ENCODE assay signal across 24 cellular contexts in genomic region chr12:116199160-116199559, GRCh38.
"Had no signal": no experiment of that assay in that cellular context is flagged by ENCODE, and none has a peak within 500 bp of the region (broad histone marks: within the 10 kb centered on the region; RNA-seq: fewer than 3 reads in every experiment).

No MANE protein-coding gene starts in this region.

- H3K27ac ChIP-seq: heart left ventricle, lower lobe of right lung, testis, uterus had no signal

- H3K36me3 Mint-ChIP-seq: naive B cell, WTC11 had no signal

- ATAC-seq: activated CD4-positive, alpha-beta T cell treated with anti-CD3 and anti-CD28 coated beads for 36 hours; esophagus mucosa; heart left ventricle; lower lobe of right lung; sciatic nerve; WTC11 had no signal

- H3K36me3 ChIP-seq: lower lobe of right lung, uterus had no signal

- H3K4me3 Mint-ChIP-seq: activated CD4-positive, alpha-beta T cell treated with anti-CD3 and anti-CD28 coated beads for 36 hours; activated naive CD8-positive, alpha-beta T cell treated with anti-CD3 and anti-CD28 coated beads, Interleukin-2, amount 10 ng/mL, durations not matched to agents 7 days and 5 days; activated T-cell treated with anti-CD3 and anti-CD28 coated beads, Interleukin-2, amount 50 U/mL, for 24 hours; naive B cell; WTC11 had no signal

- FAIRE-seq: endothelial cell of umbilical vein, keratinocyte had no signal

- DNase-seq: activated CD4-positive, alpha-beta T cell treated with anti-CD3 and anti-CD28 coated beads for 36 hours; activated CD4-positive, alpha-beta T cell treated with anti-CD3 and anti-CD28 coated beads, Interleukin-2, amount 50 U/mL, for 4 hours; activated CD8-positive, alpha-beta memory T cell treated with anti-CD3 and anti-CD28 coated beads for 24 hours; activated CD8-positive, alpha-beta memory T cell treated with anti-CD3 and anti-CD28 coated beads, Interleukin-2, amount 50 U/mL, for 4 hours; activated naive CD4-positive, alpha-beta T cell treated with Interleukin-2 at 50 U/mL for 16 hours; activated naive CD8-positive, alpha-beta T cell treated with anti-CD3 and anti-CD28 coated beads, Interleukin-2, amount 10 ng/mL, durations not matched to agents 7 days and 5 days; activated T-cell treated with anti-CD3 and anti-CD28 coated beads, Interleukin-2, amount 50 U/mL, for 24 hours; effector memory CD4-positive, alpha-beta T cell; heart left ventricle; lower lobe of right lung; naive B cell; occipital lobe; stimulated activated CD4-positive, alpha-beta T cell treated with anti-CD3 and anti-CD28 coated beads, Interleukin-2, amount 100 ng/mL, for 48 hours; stimulated activated CD8-positive, alpha-beta memory T cell treated with anti-CD3 and anti-CD28 coated beads, Interleukin-4, amount 100 ng/mL, for 48 hours; stimulated activated naive CD4-positive, alpha-beta T cell; T1000; testis; trophoblast cell; uterus had no signal

- H3K9me3 ChIP-seq: heart left ventricle, lower lobe of right lung, testis, uterus had no signal

- H3K9me3 Mint-ChIP-seq: activated naive CD8-positive, alpha-beta T cell treated with anti-CD3 and anti-CD28 coated beads, Interleukin-2, amount 10 ng/mL, durations not matched to agents 7 days and 5 days; activated T-cell treated with anti-CD3 and anti-CD28 coated beads, Interleukin-2, amount 50 U/mL, for 24 hours; naive B cell; WTC11 had no signal

- H3K27me3 Mint-ChIP-seq: activated CD4-positive, alpha-beta T cell treated with anti-CD3 and anti-CD28 coated beads for 36 hours; activated naive CD8-positive, alpha-beta T cell treated with anti-CD3 and anti-CD28 coated beads, Interleukin-2, amount 10 ng/mL, durations not matched to agents 7 days and 5 days; activated T-cell treated with anti-CD3 and anti-CD28 coated beads, Interleukin-2, amount 50 U/mL, for 24 hours; naive B cell had no signal

- H3K4me3 ChIP-seq: heart left ventricle, lower lobe of right lung, testis, uterus had no signal

- H3K27ac Mint-ChIP-seq: activated CD4-positive, alpha-beta T cell treated with anti-CD3 and anti-CD28 coated beads for 36 hours; activated naive CD8-positive, alpha-beta T cell treated with anti-CD3 and anti-CD28 coated beads, Interleukin-2, amount 10 ng/mL, durations not matched to agents 7 days and 5 days; activated T-cell treated with anti-CD3 and anti-CD28 coated beads, Interleukin-2, amount 50 U/mL, for 24 hours; WTC11 had no signal

- H3K27me3 ChIP-seq: heart left ventricle, testis, uterus had no signal
